10 cellular contexts compared by ENCODE assay signal in genomic region chr3:188179006-188179966, GRCh38. TPM values are rescaled to one million over a fixed set of nuclear protein-coding genes. Genes with fewer than 3 reads are reported as not detected.
A peak's percentile ranks its signal among the peaks of the same experiment; 100 is the strongest.
DNase-seq lines count a peak whose midpoint lies in the region; ATAC-seq and TF ChIP-seq lines count a peak whose summit lies in the region.
"Had no signal": no experiment of that assay in that cellular context is flagged by ENCODE, and none has a peak within 500 bp of the region (broad histone marks: within the 10 kb centered on the region; RNA-seq: fewer than 3 reads in every experiment).

No MANE protein-coding gene starts in this region.

- H3K9ac ChIP-seq in muscle layer of colon (ENCODE audit: low read length), result peak overlapping the region; percentile 28

- H3K9me3 Mint-ChIP-seq in activated naive CD8-positive, alpha-beta T cell treated with anti-CD3 and anti-CD28 coated beads, Interleukin-2, amount 10 ng/mL, durations not matched to agents 7 days and 5 days, result no peaks in the 10 kb centered on the region
- no peaks in the 10 kb centered on the region for H3K9me3 Mint-ChIP-seq in activated naive CD8-positive, alpha-beta T cell treated with anti-CD3 and anti-CD28 coated beads, Interleukin-2, amount 50 U/mL, for 24 hours

- no peaks in the 10 kb centered on the region for H3K27me3 Mint-ChIP-seq in activated naive CD8-positive, alpha-beta T cell treated with anti-CD3 and anti-CD28 coated beads, Interleukin-2, amount 10 ng/mL, durations not matched to agents 7 days and 5 days
- H3K27me3 Mint-ChIP-seq in activated naive CD8-positive, alpha-beta T cell treated with anti-CD3 and anti-CD28 coated beads, Interleukin-2, amount 50 U/mL, for 24 hours, result no peaks in the 10 kb centered on the region

- intact Hi-C loops in vagina (cut with DNase I), result no loop called here

- H3K4me3 Mint-ChIP-seq in activated naive CD8-positive, alpha-beta T cell treated with anti-CD3 and anti-CD28 coated beads, Interleukin-2, amount 10 ng/mL, durations not matched to agents 7 days and 5 days, result peak overlapping the region; percentile 57
- no peak overlapping the region for H3K4me3 Mint-ChIP-seq in activated naive CD8-positive, alpha-beta T cell treated with anti-CD3 and anti-CD28 coated beads, Interleukin-2, amount 50 U/mL, for 24 hours

- H3K36me3 ChIP-seq in muscle layer of colon (ENCODE audit: insufficient read depth, low read length) (no peaks in the 10 kb centered on the region), vagina (no peaks in the 10 kb centered on the region)

- peaks cover 32% of the 10 kb centered on the region for H3K4me1 Mint-ChIP-seq in activated naive CD8-positive, alpha-beta T cell treated with anti-CD3 and anti-CD28 coated beads, Interleukin-2, amount 10 ng/mL, durations not matched to agents 7 days and 5 days
- H3K4me1 Mint-ChIP-seq in activated naive CD8-positive, alpha-beta T cell treated with anti-CD3 and anti-CD28 coated beads, Interleukin-2, amount 50 U/mL, for 24 hours, result peaks cover 31% of the 10 kb centered on the region

- peak overlapping the region; percentile 73 for H3K27ac Mint-ChIP-seq in activated naive CD8-positive, alpha-beta T cell treated with anti-CD3 and anti-CD28 coated beads, Interleukin-2, amount 10 ng/mL, durations not matched to agents 7 days and 5 days
- no peak overlapping the region for H3K27ac Mint-ChIP-seq in activated naive CD8-positive, alpha-beta T cell treated with anti-CD3 and anti-CD28 coated beads, Interleukin-2, amount 50 U/mL, for 24 hours

- no peaks in the 10 kb centered on the region for H3K9me3 ChIP-seq in muscle layer of colon (ENCODE audit: low read length)
- H3K9me3 ChIP-seq in vagina, result no peaks in the 10 kb centered on the region

- no peak for DNase-seq in activated naive CD8-positive, alpha-beta T cell treated with anti-CD3 and anti-CD28 coated beads, Interleukin-2, amount 10 ng/mL, durations not matched to agents 7 days and 5 days
- no peak for DNase-seq in activated naive CD8-positive, alpha-beta T cell treated with anti-CD3 and anti-CD28 coated beads, Interleukin-2, amount 50 U/mL, for 24 hours
- DNase-seq in choroid plexus epithelial cell (ENCODE audit: low read depth) (peak; percentile 51), vagina (ENCODE audit: extremely low spot score in 2 of 2) (no peak), CD1c-positive myeloid dendritic cell (ENCODE audit: extremely low spot score) (no peak)
- DNase-seq: caudate nucleus, T-helper 2 cell had no signal

- H3K4me3 ChIP-seq in choroid plexus epithelial cell (ENCODE audit: low read depth, low read length) (no peak overlapping the region), muscle layer of colon (ENCODE audit: low read depth in 1 of 2, low read length in 2 of 2) (no peak overlapping the region), vagina (no peak overlapping the region)

- ATAC-seq in activated naive CD8-positive, alpha-beta T cell treated with anti-CD3 and anti-CD28 coated beads, Interleukin-2, amount 10 ng/mL, durations not matched to agents 7 days and 5 days (ENCODE audit: low read depth), result no peak
- ATAC-seq in activated naive CD8-positive, alpha-beta T cell treated with anti-CD3 and anti-CD28 coated beads, Interleukin-2, amount 50 U/mL, for 24 hours, result no peak
- ATAC-seq in HG03095 (IDR thresholded peaks at IDR 0.05; ENCODE audit: unreplicated experiment) (no peak), HG03196 (IDR thresholded peaks at IDR 0.05; ENCODE audit: unreplicated experiment) (no peak)

- no peak for TF ChIP-seq POLR2A in vagina (IDR thresholded peaks at IDR 0.05)

- H3K27me3 ChIP-seq in muscle layer of colon (ENCODE audit: control insufficient read depth in 1 of 2, insufficient read depth in 2 of 2, low read length in 2 of 2) (no peaks in the 10 kb centered on the region), vagina (no peaks in the 10 kb centered on the region)

- TF ChIP-seq CTCF in choroid plexus epithelial cell (conservative IDR thresholded peaks at IDR 0.05; ENCODE audit: low read depth, low read length), result peak; percentile 29
- peak in 2 of 3 experiments; percentile 20 to 45 for TF ChIP-seq CTCF in vagina (IDR thresholded peaks at IDR 0.05)

- H3K27ac ChIP-seq in muscle layer of colon (ENCODE audit: low read depth, low read length), result peak overlapping the region; percentile 70
- H3K27ac ChIP-seq in vagina, result peak overlapping the region; percentile 69

- H3K4me1 ChIP-seq in muscle layer of colon (ENCODE audit: insufficient read depth, low read length) (peaks cover 84% of the 10 kb centered on the region), vagina (peaks cover 49% of the 10 kb centered on the region)

- POLR2A ChIA-PET in activated naive CD8-positive, alpha-beta T cell treated with anti-CD3 and anti-CD28 coated beads, Interleukin-2, amount 10 ng/mL, durations not matched to agents 7 days and 5 days (lab: Charles Lee), result no interaction called here

- H3K36me3 Mint-ChIP-seq in activated naive CD8-positive, alpha-beta T cell treated with anti-CD3 and anti-CD28 coated beads, Interleukin-2, amount 10 ng/mL, durations not matched to agents 7 days and 5 days, result peaks cover 42% of the 10 kb centered on the region
- H3K36me3 Mint-ChIP-seq in activated naive CD8-positive, alpha-beta T cell treated with anti-CD3 and anti-CD28 coated beads, Interleukin-2, amount 50 U/mL, for 24 hours (ENCODE audit: low read depth), result peaks cover 9% of the 10 kb centered on the region

RNA-seq across cellular contexts. Expression of gene LPP, which starts 25.3 kb away (rescaled TPM):
- 10 to 100 TPM; 49.6 to 54.3 TPM for total RNA-seq in activated naive CD8-positive, alpha-beta T cell treated with anti-CD3 and anti-CD28 coated beads, Interleukin-2, amount 10 ng/mL, durations not matched to agents 7 days and 5 days
- total RNA-seq in vagina, result 248 TPM
